In genomic region chr20:48797275-48797825, GRCh38 we compare ENCODE assay signal across 11 cellular contexts. TPM values are rescaled to one million over a fixed set of nuclear protein-coding genes. Genes with fewer than 3 reads are reported as not detected.
DNase-seq lines count a peak whose midpoint lies in the region; ATAC-seq, FAIRE-seq and TF ChIP-seq lines count a peak whose summit lies in the region.
"Had no signal": no experiment of that assay in that cellular context is flagged by ENCODE, and none has a peak within 500 bp of the region (broad histone marks: within the 10 kb centered on the region; RNA-seq: fewer than 3 reads in every experiment).

No MANE protein-coding gene starts in this region.

- no peaks in the 10 kb centered on the region for H3K27me3 ChIP-seq in GM12878 (replicated peaks in 1 of 2; ENCODE audit: control insufficient read depth in 2 of 2, insufficient read depth in 2 of 2, low read length in 1 of 2)
- H3K27me3 ChIP-seq in spleen (replicated peaks in 1 of 7) = no peaks in the 10 kb centered on the region
- no peaks in the 10 kb centered on the region for H3K27me3 ChIP-seq in vagina
- H3K27me3 ChIP-seq: breast epithelium had no signal

- CTCF ChIA-PET in GM12878 (lab: Yijun Ruan, JAX) = interaction anchor here (1.4 to 2.0 kb wide), 2 partner anchors 21 to 107 kb away, joined by 4 to 8 read pairs; no protein-coding TSS in a partner anchor

- H3K36me3 ChIP-seq in GM12878 (ENCODE audit: control insufficient read depth in 2 of 2, insufficient read depth in 2 of 2, low read length in 1 of 2) (peaks cover 5 to 7% of the 10 kb centered on the region in 2 experiments; a peak in 3 of 4 replicates), spleen (peaks cover 0 to 4% (median 0%) of the 10 kb centered on the region in 6 donors), vagina (no peaks in the 10 kb centered on the region)
- H3K36me3 ChIP-seq: breast epithelium had no signal

- no peak overlapping the region for H3K4me3 ChIP-seq in GM12878
- H3K4me3 ChIP-seq in spleen = peak overlapping the region in 1 of 8 donors; percentile 35
- no peak overlapping the region for H3K4me3 ChIP-seq in vagina
- H3K4me3 ChIP-seq: breast epithelium had no signal

- POLR2A ChIA-PET in GM12878 (lab: Charles Lee) = interaction anchor here (0.9 to 1.1 kb wide), 3 partner anchors 9 to 58 kb away, joined by 3 to 5 read pairs (median 4); no protein-coding TSS in a partner anchor

- no peaks in the 10 kb centered on the region for H3K9me3 Mint-ChIP-seq in immature natural killer cell
- H3K9me3 Mint-ChIP-seq: nephron had no signal

- peaks cover 94% of the 10 kb centered on the region for H3K79me2 ChIP-seq in GM12878 (ENCODE audit: control insufficient read depth, insufficient read depth, low read length)

- RAD21 ChIA-PET in GM12878 (lab: Charles Lee; ENCODE audit: unreplicated experiment) = interaction anchor here (0.7 to 3.0 kb wide), 4 partner anchors 9 to 29 kb away, joined by 3 to 13 read pairs (median 4); no protein-coding TSS in a partner anchor

- H3K27ac ChIP-seq in GM12878 (ENCODE audit: control insufficient read depth, insufficient read depth) = peak overlapping the region; percentile 24; the same call in 1 of the 2 replicates
- peak overlapping the region in 6 of 8 donors; percentile 3 to 76 (median 64) for H3K27ac ChIP-seq in spleen
- no peak overlapping the region for H3K27ac ChIP-seq in vagina
- H3K27ac ChIP-seq: breast epithelium had no signal

- in situ Hi-C loops in GM12878 (cut with MboI) = no loop called here

- DNase-seq in MV-4-11 (lab: John Stamatoyannopoulos, UW) (peak; percentile 73), GM12878 (ENCODE audit: low read depth, low spot score) (no peak), immature natural killer cell (no peak), spleen (peak; percentile 84), NCI-H1048 (lab: John Stamatoyannopoulos, UW) (no peak), vagina (ENCODE audit: extremely low spot score in 2 of 2) (no peak)
- no peak for DNase-seq in effector CD8-positive, alpha-beta T cell (lab: John Stamatoyannopoulos, UW)
- DNase-seq in stimulated activated CD4-positive, alpha-beta T cell treated with anti-CD3 and anti-CD28 coated beads, Interleukin-12 subunit alpha, Interleukin-12 subunit beta, amount 100 ng/mL, for 4 hours = no peak
- DNase-seq: NCI-H187 treated with DMSO at 0.1 percent for 48 hours had no signal

- TF ChIP-seq CTCF in GM12878 (IDR thresholded peaks at IDR 0.05 in 2 of 3, conservative IDR thresholded peaks at IDR 0.05 in 1 of 3; ENCODE audit: control insufficient read depth in 2 of 3, extremely low read depth in 1 of 3, insufficient read depth in 1 of 3, low read depth in 3 of 3, low read length in 3 of 3) (no peak), spleen (IDR thresholded peaks at IDR 0.05 in 8 of 11, conservative IDR thresholded peaks at IDR 0.05 in 3 of 11) (no peak), vagina (IDR thresholded peaks at IDR 0.05) (no peak)

- peak; percentile 60 for ATAC-seq in GM12878

- peaks cover 0 to 11% (median 6%) of the 10 kb centered on the region in 3 donors for H3K36me3 Mint-ChIP-seq in immature natural killer cell

- no peak overlapping the region for H2AFZ ChIP-seq in GM12878 (ENCODE audit: control insufficient read depth, low read depth, low read length)

- H3K27me3 Mint-ChIP-seq in immature natural killer cell (ENCODE audit: low read depth in 3 of 3) = peaks cover 0 to 4% (median 1%) of the 10 kb centered on the region in 3 donors

- H3K4me1 ChIP-seq in GM12878 (ENCODE audit: control insufficient read depth, insufficient read depth, low read length) = peaks cover 39% of the 10 kb centered on the region
- peaks cover 31 to 100% (median 77%) of the 10 kb centered on the region in 6 donors for H3K4me1 ChIP-seq in spleen
- no peaks in the 10 kb centered on the region for H3K4me1 ChIP-seq in vagina
- H3K4me1 ChIP-seq: breast epithelium had no signal

- no peak for FAIRE-seq in GM12878 (lab: Jason Lieb, UNC)

- peaks cover 0 to 90% of the 10 kb centered on the region in 2 donors for H3K4me1 Mint-ChIP-seq in immature natural killer cell

- BruUV-seq in GM12878 (replicated peaks; lab: Mats Ljungman, UMichigan) = no TSS peak

- no peak for TF ChIP-seq RAD21 in GM12878 (IDR thresholded peaks at IDR 0.05; ENCODE audit: insufficient read depth, low read depth, low read length)

- H3K4me3 Mint-ChIP-seq in immature natural killer cell = peak overlapping the region; percentile 29 to 79 (median 75)

- H4K20me1 ChIP-seq in GM12878 (ENCODE audit: control insufficient read depth, insufficient read depth) = no peaks in the 10 kb centered on the region; the same call in 1 of the 2 replicates

- peak overlapping the region; percentile 65 to 93 (median 84) for H3K27ac Mint-ChIP-seq in immature natural killer cell

- WGBS in GM12878 (ENCODE audit: insufficient coverage, insufficient replicate concordance, low lambda C conversion rate, missing lambda C conversion rate) = 64% methylated on average over 15 of the region's 15 CpGs
- WGBS in spleen, 5 donors = 41 to 74% (median 52%) methylated on average over 15 of the region's 15 CpGs

- no peak for TF ChIP-seq EP300 in GM12878 (IDR thresholded peaks at IDR 0.05; ENCODE audit: borderline replicate concordance in 1 of 2, control insufficient read depth in 1 of 2, low read depth in 2 of 2, low read length in 2 of 2)

- intact Hi-C loops in GM12878 (cut with micrococcal nuclease; ENCODE audit: unreplicated experiment) = no loop called here
- intact Hi-C loops in spleen (cut with DNase I; ENCODE audit: low total_unique reads) = no loop called here
- intact Hi-C loops in vagina (cut with DNase I) = no loop called here

- TF ChIP-seq POLR2A in GM12878 (IDR thresholded peaks at IDR 0.05; ENCODE audit: low read depth, low read length) = no peak
- TF ChIP-seq POLR2A in spleen (IDR thresholded peaks at IDR 0.05) = no peak
- no peak for TF ChIP-seq POLR2A in vagina (IDR thresholded peaks at IDR 0.05)

- H3K9ac ChIP-seq in GM12878 (ENCODE audit: control insufficient read depth, insufficient read depth, low read length) = no peak overlapping the region

- H3K9me3 ChIP-seq in GM12878 (replicated peaks; ENCODE audit: control insufficient read depth, insufficient read depth, low read length) (no peaks in the 10 kb centered on the region; the same call in 2 of the 3 replicates), spleen (no peaks in the 10 kb centered on the region), vagina (no peaks in the 10 kb centered on the region)
- H3K9me3 ChIP-seq: breast epithelium had no signal

- no peak overlapping the region for H3K4me2 ChIP-seq in GM12878 (ENCODE audit: control insufficient read depth, insufficient read depth)

- SMC1A ChIA-PET in GM12878 (lab: Charles Lee; ENCODE audit: uncharacterized antibody, unreplicated experiment) = interaction anchor here (0.8 to 3.4 kb wide), 9 partner anchors 9 to 108 kb away, joined by 3 to 23 read pairs (median 6); no protein-coding TSS in a partner anchor

TF ChIP-seq in GM12878, 131 proteins besides CTCF, POLR2A, EP300 and RAD21 (continues in another document):
- TF ChIP-seq E2F8 (IDR thresholded peaks at IDR 0.05; ENCODE audit: low read depth, partially characterized antibody) (no peak), TAF1 (IDR thresholded peaks at IDR 0.05; ENCODE audit: borderline replicate concordance, low read depth, low read length) (no peak), GATAD2B (conservative IDR thresholded peaks at IDR 0.05; ENCODE audit: low read depth) (no peak)

RNA-seq across cellular contexts. Expression of gene PREX1, which starts 30.4 kb away (rescaled TPM):
- total RNA-seq in GM12878 (2013; cell fraction: nucleolus; rRNA removed) = 138 and 148 TPM in 2 replicates
- 79.5 and 82.6 TPM in 2 replicates for total RNA-seq in GM12878 (2014; rRNA removed)
- 41.9 and 48.6 TPM in 2 replicates for total RNA-seq in GM12878 (2014; rRNA removed; fragmentation: Illumina TruSeq; extraction: Trizol)
- total RNA-seq in GM12878 (2021) = 108 and 114 TPM in 2 replicates
- 23.6 TPM for polyA plus RNA-seq in GM12878 (2011; ENCODE audit: low read depth)
- polyA plus RNA-seq in GM12878 (2011; rRNA removed) = 16.3 and 29.3 TPM in 2 replicates
- polyA plus RNA-seq in GM12878 (2011; cell fraction: cytosol; rRNA removed) = 30.8 and 32.4 TPM in 2 replicates
- 74.6 and 90.7 TPM in 2 replicates for polyA plus RNA-seq in GM12878 (2011; cell fraction: nucleus; rRNA removed)
- polyA plus RNA-seq in GM12878 (2012) = 56.3 and 62.3 TPM in 2 replicates
- 25.2 and 49.0 TPM in 2 replicates for polyA plus RNA-seq in GM12878 (2014; fragmentation: Illumina TruSeq; extraction: Trizol)
- polyA plus RNA-seq in GM12878 (2014; fragmentation: Nextera tagmentation; extraction: Ambion mirVana) = 1 to 10 TPM; 2.6 to 6.7 TPM
- polyA plus RNA-seq in GM12878 (2014; rRNA removed) = 60.5 and 76.1 TPM in 2 replicates
- polyA plus RNA-seq in GM12878 (2016; fragmentation: Nextera tagmentation; extraction: Ambion mirVana) = 10 to 100 TPM; 17.7 to 22.1 TPM
- 42.1 and 65.5 TPM in 2 replicates for polyA minus RNA-seq in GM12878 (2011; rRNA and poly(A)+ RNA removed)
- 21.6 and 22.1 TPM in 2 replicates for polyA minus RNA-seq in GM12878 (2011; cell fraction: cytosol; rRNA and poly(A)+ RNA removed)
- 31.8 and 50.9 TPM in 2 replicates for polyA minus RNA-seq in GM12878 (2011; cell fraction: nucleus; rRNA and poly(A)+ RNA removed)
- polyA plus RNA-seq in immature natural killer cell = 10 to 100 TPM; 30.5 to 94.3 (median 54.9) TPM
- 100 to 1,000 TPM; 116 to 279 (median 166) TPM for total RNA-seq in spleen
- polyA plus RNA-seq in spleen = 10 to 100 TPM; 36.7 to 76.7 (median 49.7) TPM
- total RNA-seq in vagina = 17.7 TPM

Comparison
In these comparisons a context has a peak if more than half of its experiments do, and no peak if none do; other contexts are left out.
1. DNase-seq: peak in MV-4-11 (single experiment) and spleen (single experiment); none in GM12878 (single experiment), immature natural killer cell (0 of 3), effector CD8-positive, alpha-beta T cell (single experiment), stimulated activated CD4-positive, alpha-beta T cell treated with anti-CD3 and anti-CD28 coated beads, Interleukin-12 subunit alpha, Interleukin-12 subunit beta, amount 100 ng/mL, for 4 hours (single experiment), NCI-H1048 (single experiment) and vagina (0 of 2).